8 cellular contexts compared by ENCODE assay signal in genomic region chr1:111755321-111756123, GRCh38. TPM values are rescaled to one million over a fixed set of nuclear protein-coding genes. Genes with fewer than 3 reads are reported as not detected.
DNase-seq lines count a peak whose midpoint lies in the region; ATAC-seq and TF ChIP-seq lines count a peak whose summit lies in the region.

DDX20 (plus strand) TSS chr1:111755901; CDS start chr1:111755925, 24 bp downstream.

- H3K9me3 ChIP-seq in fibroblast of lung (ENCODE audit: control insufficient read depth, insufficient read depth, low read depth, low read length), result no peaks in the 10 kb centered on the region

- H3K4me3 ChIP-seq in fibroblast of lung (replicated peaks in 1 of 4; ENCODE audit: control extremely low read depth in 1 of 4, insufficient read depth in 1 of 4, low read depth in 3 of 4, low read length in 4 of 4), result peak within 1 kb of the TSS; percentile 71 to 92 (median 90)

- peak within 1 kb of the TSS; percentile 90 for H3K9ac ChIP-seq in fibroblast of lung (ENCODE audit: insufficient read depth, low read length)

- H3K27ac Mint-ChIP-seq in activated T-helper 17 cell treated with anti-CD3 and anti-CD28 coated beads, Interleukin-2, amount 50 U/mL, for 72 hours, result peak within 1 kb of the TSS; percentile 90
- H3K27ac Mint-ChIP-seq in natural killer cell treated with Interleukin-12 subunit alpha and Interleukin-12 subunit beta and Interleukin-15 and Interleukin-18, amount 100 ng/mL, for 72 hours, result peak within 1 kb of the TSS; percentile 91

- TF ChIP-seq CTCF in LNCAP (IDR thresholded peaks at IDR 0.05) (peak; percentile 95), fibroblast of lung (conservative IDR thresholded peaks at IDR 0.05 in 1 of 2, IDR thresholded peaks at IDR 0.05 in 1 of 2; ENCODE audit: low read depth in 1 of 2, low read length in 2 of 2) (peak; percentile 73 to 90)

- peak within 1 kb of the TSS; percentile 96 for H2AFZ ChIP-seq in fibroblast of lung (ENCODE audit: low read length)

- H3K27me3 Mint-ChIP-seq in activated T-helper 17 cell treated with anti-CD3 and anti-CD28 coated beads, Interleukin-2, amount 50 U/mL, for 72 hours, result no peaks in the 10 kb centered on the region
- H3K27me3 Mint-ChIP-seq in natural killer cell treated with Interleukin-12 subunit alpha and Interleukin-12 subunit beta and Interleukin-15 and Interleukin-18, amount 100 ng/mL, for 72 hours, result no peaks in the 10 kb centered on the region

- DNase-seq in ELF-1 (ENCODE audit: low read depth, low spot score) (peak; percentile 98), GOT3 (lab: John Stamatoyannopoulos, UW) (peak; percentile 65), RPMI8226 (peak; percentile 89), fibroblast of lung (ENCODE audit: low read depth in 2 of 2) (peak; percentile 97 to 98)
- DNase-seq in natural killer cell treated with Interleukin-12 subunit alpha and Interleukin-12 subunit beta and Interleukin-15 and Interleukin-18, amount 100 ng/mL, for 72 hours (ENCODE audit: low spot score), result peak; percentile 96
- DNase-seq in stimulated activated naive CD8-positive, alpha-beta T cell treated with anti-CD3 and anti-CD28 coated beads, Interleukin-15, Interleukin-2, amounts not matched to agents 100 U/mL and 50 U/mL, for 24 hours, result peak; percentile 94

- peak within 1 kb of the TSS; percentile 86 for H3K4me2 ChIP-seq in fibroblast of lung (ENCODE audit: extremely low read depth, insufficient read depth, low read length)

- no peaks in the 10 kb centered on the region for H3K36me3 ChIP-seq in fibroblast of lung (ENCODE audit: control insufficient read depth, insufficient read depth, low read length)

- H3K4me1 Mint-ChIP-seq in activated T-helper 17 cell treated with anti-CD3 and anti-CD28 coated beads, Interleukin-2, amount 50 U/mL, for 72 hours, result peaks cover 29% of the 10 kb centered on the region
- H3K4me1 Mint-ChIP-seq in natural killer cell treated with Interleukin-12 subunit alpha and Interleukin-12 subunit beta and Interleukin-15 and Interleukin-18, amount 100 ng/mL, for 72 hours (ENCODE audit: low read depth in 2 of 2), result peaks cover 27 to 32% of the 10 kb centered on the region in 2 donors

- H3K79me2 ChIP-seq in fibroblast of lung (ENCODE audit: control insufficient read depth, insufficient read depth, low read length), result peaks cover 19% of the 10 kb centered on the region

- ATAC-seq in activated T-helper 17 cell treated with anti-CD3 and anti-CD28 coated beads, Interleukin-2, amount 50 U/mL, for 72 hours (replicated peaks), result peak; percentile 93
- ATAC-seq in natural killer cell treated with Interleukin-12 subunit alpha and Interleukin-12 subunit beta and Interleukin-15 and Interleukin-18, amount 100 ng/mL, for 72 hours, result peak; percentile 97
- ATAC-seq in stimulated activated naive CD8-positive, alpha-beta T cell treated with anti-CD3 and anti-CD28 coated beads, Interleukin-15, Interleukin-2, amounts not matched to agents 100 U/mL and 50 U/mL, for 24 hours, result peak; percentile 96

- H3K4me1 ChIP-seq in fibroblast of lung (ENCODE audit: control insufficient read depth, extremely low read depth, insufficient read depth, low read length), result peaks cover 2% of the 10 kb centered on the region

- no peaks in the 10 kb centered on the region for H3K9me3 Mint-ChIP-seq in activated T-helper 17 cell treated with anti-CD3 and anti-CD28 coated beads, Interleukin-2, amount 50 U/mL, for 72 hours
- no peaks in the 10 kb centered on the region for H3K9me3 Mint-ChIP-seq in natural killer cell treated with Interleukin-12 subunit alpha and Interleukin-12 subunit beta and Interleukin-15 and Interleukin-18, amount 100 ng/mL, for 72 hours

- H3K4me3 Mint-ChIP-seq in activated T-helper 17 cell treated with anti-CD3 and anti-CD28 coated beads, Interleukin-2, amount 50 U/mL, for 72 hours, result peak within 1 kb of the TSS; percentile 89
- peak within 1 kb of the TSS; percentile 92 for H3K4me3 Mint-ChIP-seq in natural killer cell treated with Interleukin-12 subunit alpha and Interleukin-12 subunit beta and Interleukin-15 and Interleukin-18, amount 100 ng/mL, for 72 hours

- no peaks in the 10 kb centered on the region for H4K20me1 ChIP-seq in fibroblast of lung (ENCODE audit: control insufficient read depth, extremely low read depth, insufficient read depth, low read length)

- no peaks in the 10 kb centered on the region for H3K27me3 ChIP-seq in fibroblast of lung (ENCODE audit: control insufficient read depth, insufficient read depth, low read length)

- H3K27ac ChIP-seq in fibroblast of lung (ENCODE audit: insufficient read depth, low read length), result peak within 1 kb of the TSS; percentile 98

- peaks cover 43% of the 10 kb centered on the region for H3K36me3 Mint-ChIP-seq in activated T-helper 17 cell treated with anti-CD3 and anti-CD28 coated beads, Interleukin-2, amount 50 U/mL, for 72 hours (ENCODE audit: low read depth)
- H3K36me3 Mint-ChIP-seq in natural killer cell treated with Interleukin-12 subunit alpha and Interleukin-12 subunit beta and Interleukin-15 and Interleukin-18, amount 100 ng/mL, for 72 hours, result peaks cover 11% of the 10 kb centered on the region

RNA-seq across cellular contexts. Expression of gene DDX20, which starts in this region (rescaled TPM):
- total RNA-seq in activated T-helper 17 cell treated with anti-CD3 and anti-CD28 coated beads, Interleukin-2, amount 50 U/mL, for 72 hours, result 10 to 100 TPM in 1 of 2 donors, 1 to 10 TPM in 1; 9.0 to 22.5 TPM
- total RNA-seq in fibroblast of lung, result 8.4 and 13.1 TPM in 2 replicates
- 9.7 and 22.2 TPM in 2 replicates for polyA plus RNA-seq in fibroblast of lung
- polyA plus RNA-seq in fibroblast of lung (2012), result 7.9 and 13.9 TPM in 2 replicates
- 0.93 and 3.9 TPM in 2 replicates for polyA minus RNA-seq in fibroblast of lung (ENCODE audit: low replicate concordance)
- total RNA-seq in natural killer cell treated with Interleukin-12 subunit alpha and Interleukin-12 subunit beta and Interleukin-15 and Interleukin-18, amount 100 ng/mL, for 72 hours, result 10 to 100 TPM; 18.5 to 22.7 TPM

Comparison
In these comparisons a context has a peak if more than half of its experiments do, and no peak if none do; other contexts are left out.
1. Peak in every context shown above with its lines: DNase-seq, ATAC-seq, H3K4me3 ChIP-seq and H3K27ac ChIP-seq.